In genomic region chr1:200435200-200435780, GRCh38 we compare ENCODE assay signal across 13 cellular contexts.
"Had no signal": no experiment of that assay in that cellular context is flagged by ENCODE, and none has a peak within 500 bp of the region (broad histone marks: within the 10 kb centered on the region; RNA-seq: fewer than 3 reads in every experiment).

No MANE protein-coding gene starts in this region.

- H3K27me3 ChIP-seq: adrenal gland, ovary had no signal

- H3K4me3 Mint-ChIP-seq: brain; natural killer cell treated with Interleukin-12 subunit alpha and Interleukin-12 subunit beta and Interleukin-15 and Interleukin-18, amount 100 ng/mL, for 72 hours; stimulated activated naive CD8-positive, alpha-beta T cell treated with anti-CD3 and anti-CD28 coated beads, Interleukin-15, amount 100 ng/mL, for 72 hours had no signal

- H3K9me3 ChIP-seq: adrenal gland, mucosa of descending colon, ovary had no signal

- ATAC-seq: mucosa of descending colon; natural killer cell treated with Interleukin-12 subunit alpha and Interleukin-12 subunit beta and Interleukin-15 and Interleukin-18, amount 100 ng/mL, for 72 hours; stimulated activated naive CD8-positive, alpha-beta T cell treated with anti-CD3 and anti-CD28 coated beads, Interleukin-15, amount 100 ng/mL, for 72 hours had no signal

- H3K9me3 Mint-ChIP-seq: natural killer cell treated with Interleukin-12 subunit alpha and Interleukin-12 subunit beta and Interleukin-15 and Interleukin-18, amount 100 ng/mL, for 72 hours; stimulated activated naive CD8-positive, alpha-beta T cell treated with anti-CD3 and anti-CD28 coated beads, Interleukin-15, amount 100 ng/mL, for 72 hours had no signal

- H3K4me3 ChIP-seq: adrenal gland, mucosa of descending colon, ovary had no signal

- DNase-seq: activated CD4-positive, alpha-beta T cell treated with anti-CD3 and anti-CD28 coated beads, Interleukin-2, amount 50 U/mL, for 1 hour; activated naive CD4-positive, alpha-beta T cell treated with anti-CD3 and anti-CD28 coated beads, Interleukin-2, amount 50 U/mL, for 16 hours; adrenal gland; cerebellar nuclear complex; foreskin melanocyte; head of caudate nucleus; mucosa of descending colon; ovary; stimulated activated CD4-positive, alpha-beta T cell treated with anti-CD3 and anti-CD28 coated beads, Interleukin-15, amount 100 ng/mL, for 24 hours; stimulated activated CD4-positive, alpha-beta T cell treated with anti-CD3 and anti-CD28 coated beads, Interleukin-4, amount 100 ng/mL, for 24 hours; stimulated activated naive CD8-positive, alpha-beta T cell treated with anti-CD3 and anti-CD28 coated beads, Interleukin-15, amount 100 ng/mL, for 72 hours had no signal

- H3K36me3 Mint-ChIP-seq: brain; natural killer cell treated with Interleukin-12 subunit alpha and Interleukin-12 subunit beta and Interleukin-15 and Interleukin-18, amount 100 ng/mL, for 72 hours had no signal

- H3K27ac Mint-ChIP-seq: natural killer cell treated with Interleukin-12 subunit alpha and Interleukin-12 subunit beta and Interleukin-15 and Interleukin-18, amount 100 ng/mL, for 72 hours had no signal

- H3K4me1 ChIP-seq: adrenal gland had no signal

- H3K27ac ChIP-seq: adrenal gland, ovary had no signal

- H3K27me3 Mint-ChIP-seq: natural killer cell treated with Interleukin-12 subunit alpha and Interleukin-12 subunit beta and Interleukin-15 and Interleukin-18, amount 100 ng/mL, for 72 hours; stimulated activated naive CD8-positive, alpha-beta T cell treated with anti-CD3 and anti-CD28 coated beads, Interleukin-15, amount 100 ng/mL, for 72 hours had no signal

- H3K36me3 ChIP-seq: adrenal gland, ovary had no signal
